In the genomic region with DNA sequence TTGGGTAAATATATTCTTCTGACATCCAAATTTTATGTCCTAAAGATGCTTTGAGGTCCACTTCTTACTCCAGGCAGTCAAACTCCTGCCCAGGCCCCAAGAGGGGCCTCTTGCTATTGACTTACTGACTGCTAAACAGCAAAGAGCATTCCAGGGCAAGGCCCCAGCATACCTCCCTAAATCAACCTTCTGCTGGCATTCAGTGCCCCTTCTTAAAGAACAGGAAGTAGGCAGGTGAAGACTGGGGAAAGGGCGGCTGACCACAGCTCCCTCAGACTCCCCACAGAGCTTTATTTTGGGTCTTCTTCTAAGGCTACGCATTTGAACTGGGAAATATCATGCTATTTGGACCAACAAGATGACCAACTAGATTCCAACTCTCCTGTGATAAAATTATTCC, we compare ENCODE assay signal across 1 cellular context.
TF ChIP-seq lines count a peak whose summit lies in the region.

No MANE protein-coding gene starts in this region.

TF ChIP-seq in WTC11, 78 proteins besides CTCF, POLR2A, EP300 and RAD21 (continued from another document):
- TF ChIP-seq, protein P1, sequence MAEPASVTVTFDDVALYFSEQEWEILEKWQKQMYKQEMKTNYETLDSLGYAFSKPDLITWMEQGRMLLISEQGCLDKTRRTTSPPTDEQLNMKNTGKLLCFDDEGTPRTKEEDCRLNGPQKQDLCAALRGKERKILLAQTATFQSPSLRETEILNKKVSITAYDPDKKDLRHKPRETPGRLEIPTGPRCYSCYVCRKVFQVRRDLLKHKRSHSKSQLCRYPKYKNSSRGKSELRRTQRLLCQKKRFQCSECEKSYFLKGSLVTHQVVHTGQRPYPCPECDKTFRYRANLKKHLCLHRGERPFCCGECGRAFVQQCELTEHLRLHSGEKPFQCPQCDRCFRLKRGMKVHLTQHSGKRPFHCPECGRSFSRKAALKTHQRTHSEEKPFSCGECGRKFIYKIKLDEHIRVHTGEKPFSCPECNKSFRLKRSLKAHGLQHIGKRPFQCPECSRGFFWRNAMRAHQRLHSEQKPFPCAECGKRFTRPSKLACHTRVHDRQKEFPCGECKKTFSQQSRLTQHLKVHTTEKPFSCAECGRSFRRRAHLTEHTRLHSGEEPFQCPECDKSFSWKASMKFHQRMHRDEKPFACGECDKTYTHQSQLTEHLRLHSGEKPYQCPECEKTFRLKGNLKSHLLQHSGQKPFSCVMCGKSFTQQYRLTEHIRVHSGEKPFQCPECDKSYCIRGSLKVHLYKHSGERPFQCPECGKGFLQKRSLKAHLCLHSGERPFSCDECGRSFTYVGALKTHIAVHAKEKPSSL (CRISPR knock-in tag; conservative IDR thresholded peaks at IDR 0.05), result no peak
- no peak for TF ChIP-seq PRRX2 (CRISPR knock-in tag; IDR thresholded peaks at IDR 0.05)
- no peak for TF ChIP-seq MYBL2 (CRISPR knock-in tag; IDR thresholded peaks at IDR 0.05)
